Comparison of ENCODE assay signal across 19 cellular contexts in genomic region chr4:8305851-8306361, GRCh38. TPM values are rescaled to one million over a fixed set of nuclear protein-coding genes. Genes with fewer than 3 reads are reported as not detected.
DNase-seq lines count a peak whose midpoint lies in the region; ATAC-seq and TF ChIP-seq lines count a peak whose summit lies in the region.
"Had no signal": no experiment of that assay in that cellular context is flagged by ENCODE, and none has a peak within 500 bp of the region (broad histone marks: within the 10 kb centered on the region; RNA-seq: fewer than 3 reads in every experiment).

No MANE protein-coding gene starts in this region.

- H3K27me3 Mint-ChIP-seq in CD14-positive monocyte (ENCODE audit: low read depth in 3 of 3) (peaks cover 1 to 3% (median 3%) of the 10 kb centered on the region in 3 donors), WTC11 (ENCODE audit: low read depth) (peaks cover 8% of the 10 kb centered on the region)
- H3K27me3 Mint-ChIP-seq: activated CD4-positive, alpha-beta T cell treated with anti-CD3 and anti-CD28 coated beads, Interleukin-2, amount 10 ng/mL, durations not matched to agents 24 days and 14 days; activated naive CD8-positive, alpha-beta T cell had no signal

- CTCF ChIA-PET in WTC11 (lab: Charles Lee) = interaction anchor here (0.7 to 3.0 kb wide), 13 partner anchors 10 to 301 kb away, joined by 3 to 18 read pairs (median 5); no protein-coding TSS in a partner anchor

- H3K27me3 ChIP-seq in heart right ventricle (no peaks in the 10 kb centered on the region), psoas muscle (ENCODE audit: insufficient read depth in 3 of 3, low read length in 2 of 3) (no peaks in the 10 kb centered on the region)

- peak; percentile 30 for DNase-seq in CD14-positive monocyte (ENCODE audit: low spot score)
- DNase-seq in WTC11 (ENCODE audit: low spot score) = peak; percentile 26
- peak; percentile 65 to 68 for DNase-seq in heart right ventricle
- peak; percentile 56 to 82 for DNase-seq in psoas muscle
- DNase-seq in stimulated activated CD4-positive, alpha-beta T cell treated with anti-CD3 and anti-CD28 coated beads, Interleukin-4, amount 100 ng/mL, for 1 hour = no peak
- no peak for DNase-seq in NCI-H69 (lab: John Stamatoyannopoulos, UW)
- DNase-seq: activated CD4-positive, alpha-beta T cell treated with anti-CD3 and anti-CD28 coated beads, Interleukin-2, amount 10 ng/mL, durations not matched to agents 24 days and 14 days; activated T-cell treated with anti-CD3 and anti-CD28 coated beads for 4 hours; effector memory CD8-positive, alpha-beta T cell; MM.1S; NCI-H187 treated with DMSO at 0.1 percent for 48 hours; OCI-M1 had no signal

- H3K36me3 ChIP-seq in heart right ventricle (peaks cover 0 to 29% (median 0%) of the 10 kb centered on the region in 9 donors), psoas muscle (ENCODE audit: insufficient read depth in 1 of 2, low read depth in 1 of 2) (no peaks in the 10 kb centered on the region)

- H3K4me1 Mint-ChIP-seq in CD14-positive monocyte (peaks cover 6% of the 10 kb centered on the region), WTC11 (0 out of 2 replicates have a peak, but pooled peaks cover 3% of the 10 kb centered on the region)
- H3K4me1 Mint-ChIP-seq: activated CD4-positive, alpha-beta T cell treated with anti-CD3 and anti-CD28 coated beads, Interleukin-2, amount 10 ng/mL, durations not matched to agents 24 days and 14 days had no signal

- no peak overlapping the region for H3K27ac Mint-ChIP-seq in CD14-positive monocyte
- no peak overlapping the region for H3K27ac Mint-ChIP-seq in WTC11
- H3K27ac Mint-ChIP-seq: activated CD4-positive, alpha-beta T cell treated with anti-CD3 and anti-CD28 coated beads, Interleukin-2, amount 10 ng/mL, durations not matched to agents 24 days and 14 days; activated naive CD8-positive, alpha-beta T cell; effector memory CD8-positive, alpha-beta T cell; progenitor cell of endocrine pancreas had no signal

- peaks cover 0 to 3% (median under 1%) of the 10 kb centered on the region in 7 donors for H3K9me3 Mint-ChIP-seq in CD14-positive monocyte
- H3K9me3 Mint-ChIP-seq in WTC11 = peaks cover 10% of the 10 kb centered on the region
- H3K9me3 Mint-ChIP-seq: activated CD4-positive, alpha-beta T cell treated with anti-CD3 and anti-CD28 coated beads, Interleukin-2, amount 10 ng/mL, durations not matched to agents 24 days and 14 days had no signal

- POLR2A ChIA-PET in WTC11 (lab: Charles Lee) = no interaction called here

- no peak overlapping the region for H3K4me3 ChIP-seq in heart right ventricle
- H3K4me3 ChIP-seq in psoas muscle = no peak overlapping the region
- H3K4me3 ChIP-seq: SK-N-MC had no signal

- peaks cover 14 to 42% (median 32%) of the 10 kb centered on the region in 9 donors for H3K4me1 ChIP-seq in heart right ventricle
- peaks cover 21% of the 10 kb centered on the region for H3K4me1 ChIP-seq in psoas muscle

- H3K4me3 Mint-ChIP-seq in CD14-positive monocyte (no peak overlapping the region), WTC11 (no peak overlapping the region)
- H3K4me3 Mint-ChIP-seq: activated CD4-positive, alpha-beta T cell treated with anti-CD3 and anti-CD28 coated beads, Interleukin-2, amount 10 ng/mL, durations not matched to agents 24 days and 14 days; activated naive CD8-positive, alpha-beta T cell; effector memory CD8-positive, alpha-beta T cell had no signal

- intact Hi-C loops in CD14-positive monocyte (cut with micrococcal nuclease) = no loop called here
- intact Hi-C loops in heart right ventricle (cut with DNase I) = no loop called here
- intact Hi-C loops in psoas muscle (cut with DNase I) = no loop called here

- H3K36me3 Mint-ChIP-seq in CD14-positive monocyte (no peaks in the 10 kb centered on the region), WTC11 (no peaks in the 10 kb centered on the region)
- H3K36me3 Mint-ChIP-seq: activated naive CD8-positive, alpha-beta T cell had no signal

- H3K9me3 ChIP-seq in heart right ventricle (peaks cover 0 to 1% (median 0%) of the 10 kb centered on the region in 11 donors), psoas muscle (no peaks in the 10 kb centered on the region)

- 55 to 74% methylated on average over 33 of the region's 33 CpGs for WGBS in heart right ventricle, 2 donors
- 62 to 82% (median 73%) methylated on average over 29 to 33 of the region's 33 CpGs for WGBS in psoas muscle, 3 donors

- H3K27ac ChIP-seq in heart right ventricle = peak overlapping the region in 1 of 10 donors; percentile 51
- H3K27ac ChIP-seq in psoas muscle = no peak overlapping the region
- H3K27ac ChIP-seq: SK-N-MC had no signal

- TF ChIP-seq CTCF in CD14-positive monocyte (IDR thresholded peaks at IDR 0.05) = no peak
- TF ChIP-seq CTCF in WTC11 (IDR thresholded peaks at IDR 0.05) = no peak
- peak in 7 of 9 donors; percentile 12 to 52 (median 30) for TF ChIP-seq CTCF in heart right ventricle (IDR thresholded peaks at IDR 0.05)
- no peak for TF ChIP-seq CTCF in psoas muscle (IDR thresholded peaks at IDR 0.05)

- ATAC-seq in WTC11 (no peak), heart right ventricle (peak; percentile 30 to 71 (median 59)), psoas muscle (peak in 1 of 4 donors; percentile 5), HG03378 (IDR thresholded peaks at IDR 0.05; ENCODE audit: unreplicated experiment) (no peak), GM18861 (IDR thresholded peaks at IDR 0.05; ENCODE audit: unreplicated experiment) (no peak)
- ATAC-seq: effector memory CD8-positive, alpha-beta T cell; left lobe of liver had no signal

TF ChIP-seq in WTC11, 78 proteins besides CTCF, POLR2A, EP300 and RAD21:
- TF ChIP-seq USF1 (CRISPR knock-in tag; IDR thresholded peaks at IDR 0.05) (no peak), ZNF423 (CRISPR knock-in tag; IDR thresholded peaks at IDR 0.05) (no peak), CREB1 (CRISPR knock-in tag; IDR thresholded peaks at IDR 0.05) (no peak), IRF2 (CRISPR knock-in tag; IDR thresholded peaks at IDR 0.05; ENCODE audit: borderline replicate concordance, low read depth) (no peak), TCF7 (CRISPR knock-in tag; IDR thresholded peaks at IDR 0.05; ENCODE audit: low read depth) (no peak), HMGA2 (CRISPR knock-in tag; IDR thresholded peaks at IDR 0.05) (no peak), ZNF396 (CRISPR knock-in tag; IDR thresholded peaks at IDR 0.05; ENCODE audit: borderline replicate concordance) (no peak), CBFB (CRISPR knock-in tag; IDR thresholded peaks at IDR 0.05; ENCODE audit: low read depth) (no peak), PRDM15 (CRISPR knock-in tag; IDR thresholded peaks at IDR 0.05) (no peak), MYBL2 (CRISPR knock-in tag; IDR thresholded peaks at IDR 0.05) (no peak), KAT7 (CRISPR knock-in tag; IDR thresholded peaks at IDR 0.05; ENCODE audit: borderline replicate concordance) (no peak)

RNA-seq across cellular contexts. Expression of gene HTRA3, which starts 36.4 kb away (rescaled TPM):
- polyA plus RNA-seq in CD14-positive monocyte = not detected
- total RNA-seq in WTC11 (2021) = 2.3 to 5.5 TPM (median 4.8 TPM) in 3 replicates
- total RNA-seq in heart right ventricle = 10 to 100 TPM; 20.2 to 82.5 (median 54.2) TPM
- 10 to 100 TPM; 51.8 to 56.7 TPM for polyA plus RNA-seq in heart right ventricle
- 10 to 100 TPM in 2 of 4 donors, 1 to 10 TPM in 2; 7.2 to 26.4 (median 17.0) TPM for total RNA-seq in psoas muscle
- 10 to 100 TPM; 11.1 to 15.5 (median 14.0) TPM for polyA plus RNA-seq in psoas muscle
- total RNA-seq: activated CD4-positive, alpha-beta T cell treated with anti-CD3 and anti-CD28 coated beads, Interleukin-2, amount 10 ng/mL, durations not matched to agents 24 days and 14 days; NCI-H460 had no signal

Comparison
In these comparisons a context has a peak if more than half of its experiments do, and no peak if none do; other contexts are left out.
1. DNase-seq: peak in CD14-positive monocyte (single experiment), WTC11 (single experiment), heart right ventricle (2 of 2) and psoas muscle (2 of 2); none in stimulated activated CD4-positive, alpha-beta T cell treated with anti-CD3 and anti-CD28 coated beads, Interleukin-4, amount 100 ng/mL, for 1 hour (single experiment) and NCI-H69 (single experiment).
2. CTCF ChIP-seq: peak in heart right ventricle (7 of 9); none in CD14-positive monocyte (single experiment), WTC11 (single experiment) and psoas muscle (single experiment).
3. ATAC-seq: peak in heart right ventricle (8 of 8); none in WTC11 (single experiment), HG03378 (single experiment) and GM18861 (single experiment).